14 cellular contexts compared by ENCODE assay signal in the genomic region with DNA sequence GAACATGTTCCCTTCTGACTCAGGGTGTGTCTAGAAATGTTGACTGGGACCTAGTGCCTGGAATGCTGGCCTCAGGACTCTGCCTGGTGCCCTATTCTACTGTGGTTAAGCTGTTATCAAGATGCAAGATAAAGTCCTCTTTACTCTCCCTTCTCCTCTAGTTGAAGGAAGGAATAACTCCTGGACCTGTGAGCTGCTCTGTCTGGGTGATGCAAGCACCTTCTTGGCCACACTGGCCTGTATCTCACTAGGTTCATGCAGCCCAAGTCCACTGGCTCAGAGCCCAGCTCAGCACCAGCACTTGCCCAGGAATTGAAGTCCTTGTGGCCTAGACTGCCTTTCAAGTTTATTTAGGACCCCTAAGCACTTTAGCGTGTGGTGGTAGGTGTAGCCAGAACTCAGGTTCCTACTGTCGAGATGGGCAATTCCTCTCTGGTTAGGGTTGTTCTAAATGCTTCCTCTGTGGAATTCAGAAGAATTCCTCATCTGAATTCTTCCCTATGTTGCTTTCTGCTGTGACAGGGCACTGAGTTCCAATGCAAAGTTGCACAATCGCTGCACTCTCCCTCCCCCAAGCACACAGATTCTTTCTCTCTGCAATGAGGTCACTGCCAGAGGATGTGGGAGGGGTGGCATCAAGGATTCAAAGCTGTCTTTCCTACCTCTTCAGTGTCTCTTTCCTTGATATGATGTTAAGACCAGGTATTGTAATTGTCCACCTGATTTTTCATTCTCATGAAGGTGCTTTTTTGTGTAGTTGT. TPM values are rescaled to one million over a fixed set of nuclear protein-coding genes. Genes with fewer than 3 reads are reported as not detected.
DNase-seq lines count a peak whose midpoint lies in the region; ATAC-seq, FAIRE-seq and TF ChIP-seq lines count a peak whose summit lies in the region.
"Had no signal": no experiment of that assay in that cellular context is flagged by ENCODE, and none has a peak within 500 bp of the region (broad histone marks: within the 10 kb centered on the region; RNA-seq: fewer than 3 reads in every experiment).

No MANE protein-coding gene starts in this region.

- H3K4me1 ChIP-seq in pancreas = no peaks in the 10 kb centered on the region
- H3K4me1 ChIP-seq in CD4-positive, alpha-beta memory T cell (ENCODE audit: insufficient read depth, low read length) = no peaks in the 10 kb centered on the region

- peak; percentile 96 for ATAC-seq in left ventricle myocardium superior
- no peak for ATAC-seq in pancreas
- ATAC-seq: activated CD4-positive, alpha-beta T cell treated with anti-CD3 and anti-CD28 coated beads for 36 hours; naive thymus-derived CD4-positive, alpha-beta T cell had no signal

- H3K4me3 ChIP-seq in pancreas = no peak overlapping the region
- no peak overlapping the region for H3K4me3 ChIP-seq in CD4-positive, alpha-beta memory T cell (ENCODE audit: low read length in 2 of 2)
- H3K4me3 ChIP-seq: dorsolateral prefrontal cortex had no signal

- DNase-seq in HS-27A (ENCODE audit: low read depth) = peak; percentile 5
- DNase-seq in astrocyte of the hippocampus (ENCODE audit: low read depth, low spot score) = peak; percentile 71
- DNase-seq in left ventricle myocardium superior = peak; percentile 71
- DNase-seq in stromal cell of bone marrow (ENCODE audit: low read depth) = peak; percentile 3
- no peak for DNase-seq in GM19239 (ENCODE audit: insufficient read length, low spot score)
- DNase-seq in pancreas = no peak
- no peak for DNase-seq in stimulated activated CD4-positive, alpha-beta T cell treated with anti-CD3 and anti-CD28 coated beads, Interleukin-15, amount 100 ng/mL, for 24 hours
- DNase-seq in CD4-positive, alpha-beta memory T cell = no peak
- DNase-seq: activated CD4-positive, alpha-beta T cell treated with anti-CD3 and anti-CD28 coated beads for 36 hours; activated naive CD4-positive, alpha-beta T cell; dorsolateral prefrontal cortex; naive thymus-derived CD4-positive, alpha-beta T cell; NCI-H748 treated with DMSO at 0.1 percent for 48 hours; SK-N-SH had no signal

- no peaks in the 10 kb centered on the region for H3K36me3 Mint-ChIP-seq in CD4-positive, alpha-beta memory T cell
- H3K36me3 Mint-ChIP-seq: naive thymus-derived CD4-positive, alpha-beta T cell had no signal

- POLR2A ChIA-PET in CD4-positive, alpha-beta memory T cell (lab: Charles Lee; ENCODE audit: partially characterized antibody) = no interaction called here

- H3K4me1 Mint-ChIP-seq in CD4-positive, alpha-beta memory T cell = no peaks in the 10 kb centered on the region
- H3K4me1 Mint-ChIP-seq: activated CD4-positive, alpha-beta T cell treated with anti-CD3 and anti-CD28 coated beads for 36 hours had no signal

- no peaks in the 10 kb centered on the region for H3K27me3 ChIP-seq in pancreas
- no peaks in the 10 kb centered on the region for H3K27me3 ChIP-seq in CD4-positive, alpha-beta memory T cell (ENCODE audit: insufficient read depth, low read length)
- H3K27me3 ChIP-seq: dorsolateral prefrontal cortex had no signal

- intact Hi-C loops in left ventricle myocardium superior (cut with micrococcal nuclease) = no loop called here
- intact Hi-C loops in pancreas (cut with DNase I) = no loop called here
- intact Hi-C loops in CD4-positive, alpha-beta memory T cell (cut with micrococcal nuclease) = no loop called here

- H3K27ac ChIP-seq in pancreas = no peak overlapping the region
- H3K27ac ChIP-seq in CD4-positive, alpha-beta memory T cell (ENCODE audit: low read depth, low read length) = no peak overlapping the region
- H3K27ac ChIP-seq: dorsolateral prefrontal cortex had no signal

- H3K36me3 ChIP-seq in pancreas = no peaks in the 10 kb centered on the region
- H3K36me3 ChIP-seq in CD4-positive, alpha-beta memory T cell (ENCODE audit: insufficient read depth, low read length) = no peaks in the 10 kb centered on the region

- H3K9me3 Mint-ChIP-seq in CD4-positive, alpha-beta memory T cell = peaks cover 2 to 28% (median 10%) of the 10 kb centered on the region in 8 donors

- FAIRE-seq in GM19239 (lab: Jason Lieb, UNC) = no peak
- FAIRE-seq in pancreas (lab: Jason Lieb, UNC) = no peak

- CTCF ChIA-PET in CD4-positive, alpha-beta memory T cell (lab: Charles Lee; ENCODE audit: partially characterized antibody) = no interaction called here

- no peak overlapping the region for H3K4me3 Mint-ChIP-seq in CD4-positive, alpha-beta memory T cell
- H3K4me3 Mint-ChIP-seq: activated CD4-positive, alpha-beta T cell treated with anti-CD3 and anti-CD28 coated beads for 36 hours; naive thymus-derived CD4-positive, alpha-beta T cell had no signal

- no peak for TF ChIP-seq CTCF in pancreas (IDR thresholded peaks at IDR 0.05)

- no peak overlapping the region for H3K27ac Mint-ChIP-seq in CD4-positive, alpha-beta memory T cell
- H3K27ac Mint-ChIP-seq: activated CD4-positive, alpha-beta T cell treated with anti-CD3 and anti-CD28 coated beads for 36 hours; naive thymus-derived CD4-positive, alpha-beta T cell had no signal

- H3K27me3 Mint-ChIP-seq in CD4-positive, alpha-beta memory T cell = no peaks in the 10 kb centered on the region
- H3K27me3 Mint-ChIP-seq: activated CD4-positive, alpha-beta T cell treated with anti-CD3 and anti-CD28 coated beads for 36 hours had no signal

- 50 to 67% methylated on average over 3 of the region's 3 CpGs for WGBS in pancreas, 2 donors

- no peaks in the 10 kb centered on the region for H3K9me3 ChIP-seq in pancreas
- H3K9me3 ChIP-seq in CD4-positive, alpha-beta memory T cell (ENCODE audit: control insufficient read depth in 1 of 2, low read length in 2 of 2) = no peaks in the 10 kb centered on the region
- H3K9me3 ChIP-seq: SK-N-SH had no signal

RNA-seq across cellular contexts. Expression of gene VWC2L, which starts 54.7 kb away (rescaled TPM):
- total RNA-seq in left ventricle myocardium superior = not detected
- under 1 TPM in 3 of 6 donors, not detected in 3; 0.08 to 0.09 (median 0.09) TPM for total RNA-seq in pancreas
- under 1 TPM in 1 of 2 donors, not detected in 1; 0.12 TPM for polyA plus RNA-seq in pancreas
- not detected for total RNA-seq in CD4-positive, alpha-beta memory T cell
- not detected for polyA plus RNA-seq in CD4-positive, alpha-beta memory T cell
- total RNA-seq: activated CD4-positive, alpha-beta T cell treated with anti-CD3 and anti-CD28 coated beads for 36 hours; naive thymus-derived CD4-positive, alpha-beta T cell had no signal
- polyA plus RNA-seq: naive thymus-derived CD4-positive, alpha-beta T cell; SK-N-SH had no signal

Comparison
In these comparisons a context has a peak if more than half of its experiments do, and no peak if none do; other contexts are left out.
1. DNase-seq: peak in HS-27A (single experiment), astrocyte of the hippocampus (single experiment), left ventricle myocardium superior (single experiment) and stromal cell of bone marrow (single experiment); none in GM19239 (single experiment), pancreas (0 of 6), stimulated activated CD4-positive, alpha-beta T cell treated with anti-CD3 and anti-CD28 coated beads, Interleukin-15, amount 100 ng/mL, for 24 hours (single experiment) and CD4-positive, alpha-beta memory T cell (0 of 5).